In genomic region chr14:85535916-85536834, GRCh38 we compare ENCODE assay signal across 8 cellular contexts. TPM values are rescaled to one million over a fixed set of nuclear protein-coding genes. Genes with fewer than 3 reads are reported as not detected.
DNase-seq lines count a peak whose midpoint lies in the region; ATAC-seq, FAIRE-seq and TF ChIP-seq lines count a peak whose summit lies in the region.

No MANE protein-coding gene starts in this region.

- no peaks in the 10 kb centered on the region for H3K4me1 ChIP-seq in Loucy (ENCODE audit: insufficient read depth, low read length, poor library complexity, severe bottlenecking)
- peaks cover 13% of the 10 kb centered on the region for H3K4me1 ChIP-seq in lower lobe of right lung

- H3K27me3 Mint-ChIP-seq in activated naive CD8-positive, alpha-beta T cell treated with anti-CD3 and anti-CD28 coated beads, Interleukin-2, amount 50 U/mL, for 24 hours = peaks cover 54% of the 10 kb centered on the region

- H3K27me3 ChIP-seq in Loucy (ENCODE audit: insufficient read depth, low read length, poor library complexity, severe bottlenecking) (no peaks in the 10 kb centered on the region), bronchial epithelial cell (ENCODE audit: control insufficient read depth, insufficient read depth, low read length) (no peaks in the 10 kb centered on the region), lower lobe of right lung (ENCODE audit: low read depth) (peaks cover 47% of the 10 kb centered on the region)

- H3K27ac Mint-ChIP-seq in activated naive CD8-positive, alpha-beta T cell treated with anti-CD3 and anti-CD28 coated beads, Interleukin-2, amount 50 U/mL, for 24 hours = no peak overlapping the region

- no peaks in the 10 kb centered on the region for H3K9me2 ChIP-seq in Loucy (replicated peaks; ENCODE audit: low read depth, low read length)

- TF ChIP-seq CTCF in Loucy (conservative IDR thresholded peaks at IDR 0.05; ENCODE audit: low read length) (peak; percentile 70), bronchial epithelial cell (IDR thresholded peaks at IDR 0.05; ENCODE audit: insufficient read depth, low read length, severe bottlenecking) (peak; percentile 27), lower lobe of right lung (IDR thresholded peaks at IDR 0.05) (peak; percentile 40)

- H3K9me3 Mint-ChIP-seq in activated naive CD8-positive, alpha-beta T cell treated with anti-CD3 and anti-CD28 coated beads, Interleukin-2, amount 50 U/mL, for 24 hours = no peaks in the 10 kb centered on the region

- H3K9me3 ChIP-seq in Loucy (ENCODE audit: insufficient read depth, low read depth, low read length) = no peaks in the 10 kb centered on the region
- H3K9me3 ChIP-seq in lower lobe of right lung = no peaks in the 10 kb centered on the region

- no peak overlapping the region for H3K4me2 ChIP-seq in Loucy (ENCODE audit: low read depth, low read length, poor library complexity, severe bottlenecking)

- no peaks in the 10 kb centered on the region for H4K20me1 ChIP-seq in Loucy (ENCODE audit: insufficient read depth, low read length, poor library complexity, severe bottlenecking)

- H2AFZ ChIP-seq in Loucy (ENCODE audit: low read length) = no peak overlapping the region

- intact Hi-C loops in lower lobe of right lung (cut with DNase I) = no loop called here

- peak; percentile 60 for DNase-seq in AG08395 (ENCODE audit: low spot score)
- peak; percentile 71 for DNase-seq in bronchial epithelial cell (ENCODE audit: low read depth)
- no peak for DNase-seq in lower lobe of right lung
- no peak for DNase-seq in stimulated activated CD4-positive, alpha-beta T cell treated with anti-CD3 and anti-CD28 coated beads, Interleukin-4, amount 100 ng/mL, for 1 hour
- no peak for DNase-seq in activated naive CD8-positive, alpha-beta T cell treated with anti-CD3 and anti-CD28 coated beads, Interleukin-2, amount 50 U/mL, for 24 hours

- ATAC-seq in lower lobe of right lung (peak in 1 of 2 donors; percentile 39), HG02642 (IDR thresholded peaks at IDR 0.05; ENCODE audit: poor library complexity, unreplicated experiment) (no peak), GM18868 (IDR thresholded peaks at IDR 0.05; ENCODE audit: unreplicated experiment) (no peak)
- ATAC-seq in activated naive CD8-positive, alpha-beta T cell treated with anti-CD3 and anti-CD28 coated beads, Interleukin-2, amount 50 U/mL, for 24 hours = no peak

- H3K4me3 Mint-ChIP-seq in activated naive CD8-positive, alpha-beta T cell treated with anti-CD3 and anti-CD28 coated beads, Interleukin-2, amount 50 U/mL, for 24 hours = no peak overlapping the region

- H3K4me3 ChIP-seq in Loucy (ENCODE audit: low read length, poor library complexity, severe bottlenecking) = no peak overlapping the region
- H3K4me3 ChIP-seq in bronchial epithelial cell (ENCODE audit: low read depth, low read length) = no peak overlapping the region
- H3K4me3 ChIP-seq in lower lobe of right lung = peak overlapping the region; percentile 23

- no peak overlapping the region for H3K27ac ChIP-seq in lower lobe of right lung

- H3K79me2 ChIP-seq in Loucy (ENCODE audit: insufficient read depth, low read length) = no peaks in the 10 kb centered on the region

- H3F3A ChIP-seq in Loucy (ENCODE audit: low read depth) = no peaks in the 10 kb centered on the region

- no peak for FAIRE-seq in bronchial epithelial cell (lab: Jason Lieb, UNC)

- no peak overlapping the region for H3K9ac ChIP-seq in Loucy (ENCODE audit: low read depth, low read length, poor library complexity, severe bottlenecking)

- H3K36me3 Mint-ChIP-seq in activated naive CD8-positive, alpha-beta T cell treated with anti-CD3 and anti-CD28 coated beads, Interleukin-2, amount 50 U/mL, for 24 hours (ENCODE audit: low read depth) = no peaks in the 10 kb centered on the region

- H3K36me3 ChIP-seq in Loucy (ENCODE audit: insufficient read depth, low read length) (no peaks in the 10 kb centered on the region), bronchial epithelial cell (ENCODE audit: control insufficient read depth, insufficient read depth, low read length) (peaks cover 1% of the 10 kb centered on the region), lower lobe of right lung (no peaks in the 10 kb centered on the region)

- H3K4me1 Mint-ChIP-seq in activated naive CD8-positive, alpha-beta T cell treated with anti-CD3 and anti-CD28 coated beads, Interleukin-2, amount 50 U/mL, for 24 hours = peaks cover 7% of the 10 kb centered on the region

RNA-seq across cellular contexts. Expression of gene FLRT2, which starts 6.2 kb away (rescaled TPM):
- total RNA-seq in bronchial epithelial cell = 7.1 and 14.8 TPM in 2 replicates
- 14.3 TPM for total RNA-seq in lower lobe of right lung

Comparison
In these comparisons a context has a peak if more than half of its experiments do, and no peak if none do; other contexts are left out.
1. DNase-seq: peak in AG08395 (single experiment) and bronchial epithelial cell (single experiment); none in lower lobe of right lung (single experiment), stimulated activated CD4-positive, alpha-beta T cell treated with anti-CD3 and anti-CD28 coated beads, Interleukin-4, amount 100 ng/mL, for 1 hour (single experiment) and activated naive CD8-positive, alpha-beta T cell treated with anti-CD3 and anti-CD28 coated beads, Interleukin-2, amount 50 U/mL, for 24 hours (single experiment).
2. Peak in every context shown above with its lines, with median percentiles within 50 percentile points of each other: CTCF ChIP-seq.